In genomic region chr22:46047841-46048595, GRCh38 we compare ENCODE assay signal across 10 cellular contexts.
DNase-seq lines count a peak whose midpoint lies in the region; ATAC-seq and TF ChIP-seq lines count a peak whose summit lies in the region.
"Had no signal": no experiment of that assay in that cellular context is flagged by ENCODE, and none has a peak within 500 bp of the region (broad histone marks: within the 10 kb centered on the region; RNA-seq: fewer than 3 reads in every experiment).

No MANE protein-coding gene starts in this region.

- intact Hi-C loops in ascending aorta (cut with DNase I) (no loop called here), lower lobe of right lung (cut with DNase I) (no loop called here)

- peak; percentile 71 for DNase-seq in M059J (ENCODE audit: low read depth)
- DNase-seq in ascending aorta (ENCODE audit: low spot score in 2 of 2), result peak; percentile 25 to 78
- peak; percentile 66 for DNase-seq in lower lobe of right lung
- DNase-seq in superior temporal gyrus (ENCODE audit: extremely low spot score), result peak; percentile 66
- no peak for DNase-seq in GM20000 (ENCODE audit: low spot score)
- DNase-seq: activated CD4-positive, alpha-beta memory T cell treated with anti-CD3 and anti-CD28 coated beads, Interleukin-2, amount 10 ng/mL, durations not matched to agents 7 days and 5 days; glutamatergic neuron had no signal

- H3K27ac ChIP-seq in ascending aorta (peak overlapping the region; percentile 97 to 98), lower lobe of right lung (peak overlapping the region; percentile 76)
- H3K27ac ChIP-seq: parathyroid adenoma had no signal

- H3K4me1 ChIP-seq in ascending aorta (peaks cover 42 to 77% of the 10 kb centered on the region in 2 donors), lower lobe of right lung (peaks cover 87% of the 10 kb centered on the region)

- no peak for TF ChIP-seq CTCF in ascending aorta (IDR thresholded peaks at IDR 0.05)
- TF ChIP-seq CTCF in lower lobe of right lung (IDR thresholded peaks at IDR 0.05), result no peak
- no peak for TF ChIP-seq CTCF in GM20000 (IDR thresholded peaks at IDR 0.05; ENCODE audit: extremely low read depth, missing control alignments)

- H3K36me3 ChIP-seq in ascending aorta (no peaks in the 10 kb centered on the region), lower lobe of right lung (peaks cover 6% of the 10 kb centered on the region)

- no peaks in the 10 kb centered on the region for H3K27me3 ChIP-seq in ascending aorta
- no peaks in the 10 kb centered on the region for H3K27me3 ChIP-seq in lower lobe of right lung (ENCODE audit: low read depth)

- H3K4me3 ChIP-seq in ascending aorta, result peak overlapping the region in 1 of 2 donors; percentile 21
- H3K4me3 ChIP-seq in lower lobe of right lung, result peak overlapping the region; percentile 20

- no peak for TF ChIP-seq POLR2A in GM18505 (IDR thresholded peaks at IDR 0.05; ENCODE audit: borderline replicate concordance, extremely low read depth, insufficient read depth, insufficient read length)

- ATAC-seq in lower lobe of right lung (peak in 1 of 2 donors; percentile 22), GM18505 (IDR thresholded peaks at IDR 0.05; ENCODE audit: unreplicated experiment) (no peak), HG03196 (IDR thresholded peaks at IDR 0.05; ENCODE audit: unreplicated experiment) (no peak)

- no peaks in the 10 kb centered on the region for H3K9me3 ChIP-seq in ascending aorta
- H3K9me3 ChIP-seq in lower lobe of right lung, result no peaks in the 10 kb centered on the region
